In the genomic region with DNA sequence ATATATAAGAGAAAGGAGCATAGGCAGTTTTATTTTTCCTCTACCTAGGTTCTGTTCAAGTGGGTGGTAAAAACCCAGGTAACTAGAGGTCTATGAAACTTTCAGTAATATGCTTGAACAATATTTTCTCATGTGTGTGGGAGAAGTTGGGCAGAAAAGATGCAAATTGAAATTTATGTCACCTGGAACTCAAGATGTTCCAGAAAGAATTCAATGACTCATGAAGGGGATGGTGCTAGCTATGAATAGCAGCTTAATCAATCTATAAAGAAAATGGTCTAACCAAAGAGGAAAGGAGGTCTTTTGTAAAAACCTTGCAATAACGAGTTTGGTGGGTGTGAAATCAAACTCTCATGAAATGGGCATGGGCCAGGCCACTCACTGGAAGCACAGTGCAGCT, we compare ENCODE assay signal across 15 cellular contexts.
"Had no signal": no experiment of that assay in that cellular context is flagged by ENCODE, and none has a peak within 500 bp of the region (broad histone marks: within the 10 kb centered on the region; RNA-seq: fewer than 3 reads in every experiment).

No MANE protein-coding gene starts in this region.

- H3K36me3 Mint-ChIP-seq: mesothelial cell of epicardium; natural killer cell treated with Interleukin-12 subunit alpha and Interleukin-12 subunit beta and Interleukin-15 and Interleukin-18, amount 100 ng/mL, for 72 hours had no signal

- H3K4me3 Mint-ChIP-seq: activated naive CD4-positive, alpha-beta T cell treated with anti-CD3 and anti-CD28 coated beads, Interleukin-2, amount 10 ng/mL, durations not matched to agents 7 days and 5 days; activated T-helper 1 cell treated with anti-CD3 and anti-CD28 coated beads, Interleukin-12 subunit alpha, Interleukin-12 subunit beta, Interleukin-2, Interleukin-4 antibody, amounts not matched to agents 30 ng/mL and 10 ng/mL and 1 ng/mL, durations not matched to agents 14 hours and 24 hours and 36 hours; mesothelial cell of epicardium; natural killer cell treated with Interleukin-12 subunit alpha and Interleukin-12 subunit beta and Interleukin-15 and Interleukin-18, amount 100 ng/mL, for 72 hours had no signal

- DNase-seq: activated naive CD4-positive, alpha-beta T cell treated with anti-CD3 and anti-CD28 coated beads, Interleukin-2, amount 10 ng/mL, durations not matched to agents 7 days and 5 days; dermis blood vessel endothelial cell; effector memory CD4-positive, alpha-beta T cell; esophagus squamous epithelium; heart right ventricle; left lung; pancreas; stomach; SW 1271; T-helper 2 cell; trophoblast cell had no signal

- H3K27ac Mint-ChIP-seq: activated naive CD4-positive, alpha-beta T cell treated with anti-CD3 and anti-CD28 coated beads, Interleukin-2, amount 10 ng/mL, durations not matched to agents 7 days and 5 days; activated T-helper 1 cell treated with anti-CD3 and anti-CD28 coated beads, Interleukin-12 subunit alpha, Interleukin-12 subunit beta, Interleukin-2, Interleukin-4 antibody, amounts not matched to agents 30 ng/mL and 10 ng/mL and 1 ng/mL, durations not matched to agents 14 hours and 24 hours and 36 hours; mesothelial cell of epicardium; natural killer cell treated with Interleukin-12 subunit alpha and Interleukin-12 subunit beta and Interleukin-15 and Interleukin-18, amount 100 ng/mL, for 72 hours had no signal

- H3K27me3 Mint-ChIP-seq: activated naive CD4-positive, alpha-beta T cell treated with anti-CD3 and anti-CD28 coated beads, Interleukin-2, amount 10 ng/mL, durations not matched to agents 7 days and 5 days; natural killer cell treated with Interleukin-12 subunit alpha and Interleukin-12 subunit beta and Interleukin-15 and Interleukin-18, amount 100 ng/mL, for 72 hours had no signal

- ATAC-seq: heart right ventricle; left lung; natural killer cell treated with Interleukin-12 subunit alpha and Interleukin-12 subunit beta and Interleukin-15 and Interleukin-18, amount 100 ng/mL, for 72 hours; pancreas; sciatic nerve had no signal
